ENCODE assay signal across 23 cellular contexts in the genomic region with DNA sequence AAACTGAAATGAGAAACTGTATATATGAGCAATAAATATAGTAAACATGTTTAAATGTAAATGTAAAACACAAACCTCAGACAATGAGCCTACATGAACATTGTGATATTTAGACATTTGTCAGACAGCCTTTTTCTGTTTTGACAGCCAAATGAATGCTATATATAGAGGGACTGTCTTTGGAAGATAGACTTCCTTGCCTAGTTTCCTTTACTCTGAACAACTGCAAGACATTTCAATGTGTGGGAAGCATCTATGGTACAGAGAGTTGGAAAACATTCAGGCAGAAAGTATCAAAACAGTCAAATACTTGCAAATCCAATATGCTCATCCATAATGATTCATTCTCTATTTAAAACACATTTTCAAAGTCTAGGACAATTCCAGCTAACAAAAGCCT. TPM values are rescaled to one million over a fixed set of nuclear protein-coding genes. Genes with fewer than 3 reads are reported as not detected.
"Had no signal": no experiment of that assay in that cellular context is flagged by ENCODE, and none has a peak within 500 bp of the region (broad histone marks: within the 10 kb centered on the region; RNA-seq: fewer than 3 reads in every experiment).

No MANE protein-coding gene starts in this region.

- H3K27me3 Mint-ChIP-seq: IgD-negative memory B cell had no signal

- H3K4me3 Mint-ChIP-seq: IgD-negative memory B cell had no signal

- H3K4me3 ChIP-seq: K562 had no signal

- H3K4me1 Mint-ChIP-seq: IgD-negative memory B cell had no signal

- ATAC-seq: K562, Panc1, PC-3 had no signal

- H3K36me3 Mint-ChIP-seq: IgD-negative memory B cell had no signal

- DNase-seq: Kasumi-1, MM.1S, NCI-H1105, NCI-H1417, NCI-H1436 treated with DMSO at 0.1 percent for 48 hours, NCI-H1694, NCI-H187 treated with DMSO at 0.1 percent for 48 hours, NCI-H2029 treated with DMSO at 0.1 percent for 48 hours, NCI-H2171 treated with DMSO at 0.1 percent for 48 hours, NCI-H345, NCI-H446 treated with DMSO at 0.1 percent for 48 hours, NCI-H510A treated with DMSO at 0.1 percent for 48 hours, NCI-H526 treated with DMSO at 0.1 percent for 48 hours, NCI-H748 treated with DMSO at 0.1 percent for 48 hours, PC-3, SHP77 had no signal

- H3K4me2 ChIP-seq: KMS-11 had no signal

- H3K27ac ChIP-seq: HL-60, KMS-11, RWPE1 had no signal

- H3K9ac ChIP-seq: KMS-11 had no signal

- H3K27ac Mint-ChIP-seq: IgD-negative memory B cell had no signal

RNA-seq across cellular contexts. Expression of a gene that starts 31.7 kb away (rescaled TPM):
- total RNA-seq: K562, SK-MEL-5 had no signal
- polyA plus RNA-seq: K562 had no signal
